9 cellular contexts compared by ENCODE assay signal in genomic region chr14:102013669-102014200, GRCh38.
"Had no signal": no experiment of that assay in that cellular context is flagged by ENCODE, and none has a peak within 500 bp of the region (broad histone marks: within the 10 kb centered on the region; RNA-seq: fewer than 3 reads in every experiment).

No MANE protein-coding gene starts in this region.

- H3K27ac Mint-ChIP-seq: activated naive CD8-positive, alpha-beta T cell; neural progenitor cell; type B pancreatic cell had no signal

- H3K4me2 ChIP-seq: hepatocyte, neural progenitor cell had no signal

- H3K4me1 Mint-ChIP-seq: neural progenitor cell had no signal

- H3K27ac ChIP-seq: hepatocyte, neural progenitor cell had no signal

- H3K9ac ChIP-seq: neural progenitor cell had no signal

- H3K9me3 Mint-ChIP-seq: neural progenitor cell, type B pancreatic cell had no signal

- DNase-seq: activated CD4-positive, alpha-beta T cell treated with anti-CD3 and anti-CD28 coated beads, Interleukin-2, amount 50 U/mL, for 1 hour; aorta; kidney; retina; SHP77 treated with DMSO at 0.1 percent for 48 hours had no signal

- H3K79me2 ChIP-seq: hepatocyte had no signal

- H3K4me1 ChIP-seq: neural progenitor cell had no signal

- H3K27me3 ChIP-seq: hepatocyte, neural progenitor cell had no signal

- H2AFZ ChIP-seq: hepatocyte, neural progenitor cell had no signal

- H3K4me3 Mint-ChIP-seq: activated naive CD8-positive, alpha-beta T cell; type B pancreatic cell had no signal

- H3K4me3 ChIP-seq: hepatocyte, neural progenitor cell had no signal

- H3K27me3 Mint-ChIP-seq: activated naive CD8-positive, alpha-beta T cell; type B pancreatic cell had no signal
